In genomic region chr10:98270786-98271185, GRCh38 we compare ENCODE assay signal across 26 cellular contexts. TPM values are rescaled to one million over a fixed set of nuclear protein-coding genes. Genes with fewer than 3 reads are reported as not detected.
DNase-seq lines count a peak whose midpoint lies in the region; ATAC-seq, FAIRE-seq and TF ChIP-seq lines count a peak whose summit lies in the region.
"Had no signal": no experiment of that assay in that cellular context is flagged by ENCODE, and none has a peak within 500 bp of the region (broad histone marks: within the 10 kb centered on the region; RNA-seq: fewer than 3 reads in every experiment).

No MANE protein-coding gene starts in this region.

- H3K4me3 ChIP-seq in BLaER1 = no peak overlapping the region
- H3K4me3 ChIP-seq in IMR-90 (ENCODE audit: insufficient read depth, low read depth, low read length) = no peak overlapping the region
- H3K4me3 ChIP-seq in H1 (ENCODE audit: extremely low read depth in 1 of 4, insufficient read depth in 2 of 4, low read depth in 3 of 4, low read length in 4 of 4) = no peak overlapping the region
- H3K4me3 ChIP-seq in neuronal stem cell (ENCODE audit: low read length in 2 of 2) = no peak overlapping the region
- H3K4me3 ChIP-seq in colonic mucosa = no peak overlapping the region
- H3K4me3 ChIP-seq: GM12878 had no signal

- H3K79me1 ChIP-seq in IMR-90 (ENCODE audit: low read depth in 1 of 2, low read length in 2 of 2) (peaks cover 0 to 5% of the 10 kb centered on the region in 2 experiments; a peak in 1 of 4 replicates), H1 (ENCODE audit: low read depth, low read length) (no peaks in the 10 kb centered on the region), neuronal stem cell (ENCODE audit: low read depth, low read length) (no peaks in the 10 kb centered on the region)

- TF ChIP-seq RAD21 in IMR-90 (IDR thresholded peaks at IDR 0.05; ENCODE audit: low read length) (no peak), H1 (IDR thresholded peaks at IDR 0.05 in 1 of 2, conservative IDR thresholded peaks at IDR 0.05 in 1 of 2; ENCODE audit: low read depth in 2 of 2, low read length in 2 of 2) (no peak)

- H2BK15ac ChIP-seq in IMR-90 (ENCODE audit: low read depth, low read length) (peak overlapping the region; percentile 87; the same call in 1 of the 3 replicates), H1 (ENCODE audit: low read length) (no peak overlapping the region), neuronal stem cell (ENCODE audit: low read length) (no peak overlapping the region)

- H3K9me1 ChIP-seq in IMR-90 (ENCODE audit: insufficient read depth, low read length) = peaks cover 15% of the 10 kb centered on the region

- H3K36me3 ChIP-seq in BLaER1 = no peaks in the 10 kb centered on the region
- H3K36me3 ChIP-seq in IMR-90 (ENCODE audit: control insufficient read depth, insufficient read depth, low read length) = no peaks in the 10 kb centered on the region
- no peaks in the 10 kb centered on the region for H3K36me3 ChIP-seq in H1 (ENCODE audit: control insufficient read depth in 2 of 4, insufficient read depth in 4 of 4, low read length in 3 of 4)
- H3K36me3 ChIP-seq in neuronal stem cell (replicated peaks in 1 of 2; ENCODE audit: control insufficient read depth in 2 of 2, insufficient read depth in 2 of 2, low read length in 2 of 2) = no peaks in the 10 kb centered on the region
- H3K36me3 ChIP-seq in colonic mucosa = no peaks in the 10 kb centered on the region

- TF ChIP-seq EP300 in H1 (IDR thresholded peaks at IDR 0.05; ENCODE audit: borderline replicate concordance in 1 of 2, low read depth in 2 of 2, low read length in 2 of 2) = no peak

- no peak for TF ChIP-seq CTCF in IMR-90 (conservative IDR thresholded peaks at IDR 0.05; ENCODE audit: low read depth, low read length)
- no peak for TF ChIP-seq CTCF in H1 (IDR thresholded peaks at IDR 0.05; ENCODE audit: control extremely low read depth in 1 of 3, insufficient read depth in 1 of 3, low read depth in 1 of 3, low read length in 3 of 3)
- TF ChIP-seq CTCF in colonic mucosa (IDR thresholded peaks at IDR 0.05) = no peak

- TF ChIP-seq POLR2A in IMR-90 (IDR thresholded peaks at IDR 0.05; ENCODE audit: low read depth, low read length) = no peak
- TF ChIP-seq POLR2A in H1 (IDR thresholded peaks at IDR 0.05; ENCODE audit: control extremely low read depth in 1 of 2, low read depth in 2 of 2, low read length in 2 of 2) = no peak
- TF ChIP-seq POLR2A in erythroblast (IDR thresholded peaks at IDR 0.05; ENCODE audit: low read length) = no peak

- WGBS in IMR-90 (ENCODE audit: extremely low coverage in 2 of 2, insufficient read length in 1 of 2), 2 experiments = no CpG with 5 or more reads among the region's 2 CpGs
- WGBS in H1 (ENCODE audit: extremely low coverage in 1 of 2, insufficient coverage in 1 of 2, insufficient read length in 1 of 2, insufficient replicate concordance in 2 of 2, low coverage in 1 of 2, low lambda C conversion rate in 2 of 2, missing lambda C conversion rate in 1 of 2), 2 experiments = 86% methylated on average over 2 of the region's 2 CpGs; no CpG with 5 or more reads in 1 of the 2 experiments
- WGBS in neuronal stem cell (ENCODE audit: extremely low coverage in 2 of 2, insufficient read length in 2 of 2, insufficient replicate concordance in 1 of 2), 2 donors = no CpG with 5 or more reads among the region's 2 CpGs

- H4K5ac ChIP-seq in IMR-90 (ENCODE audit: low read depth, low read length) (no peak overlapping the region), H1 (ENCODE audit: insufficient read length, low read depth, low read length) (no peak overlapping the region)

- ATAC-seq in IMR-90 (ENCODE audit: low read depth) (no peak), HG03196 (IDR thresholded peaks at IDR 0.05; ENCODE audit: unreplicated experiment) (no peak)
- ATAC-seq: CD8-positive, alpha-beta T cell; GM12878 had no signal

- peak overlapping the region; percentile 62; the same call in 1 of the 2 replicates for H2BK12ac ChIP-seq in H1 (ENCODE audit: low read depth, low read length)
- H2BK12ac ChIP-seq in neuronal stem cell (ENCODE audit: low read length) = no peak overlapping the region

- H3K27ac ChIP-seq in BLaER1 (no peak overlapping the region), IMR-90 (ENCODE audit: insufficient read depth, low read length) (no peak overlapping the region), H1 (ENCODE audit: low read depth, low read length) (no peak overlapping the region), neuronal stem cell (replicated peaks; ENCODE audit: low read length) (no peak overlapping the region), colonic mucosa (no peak overlapping the region)
- H3K27ac ChIP-seq: C4-2B, HL-60 had no signal

- H2BK120ac ChIP-seq in IMR-90 (ENCODE audit: low read depth, low read length) = peak overlapping the region; percentile 93
- no peak overlapping the region for H2BK120ac ChIP-seq in H1 (replicated peaks; ENCODE audit: low read depth, low read length)
- H2BK120ac ChIP-seq in neuronal stem cell (ENCODE audit: low read depth, low read length) = no peak overlapping the region

- DNase-seq in IMR-90 = no peak
- DNase-seq in H1 (ENCODE audit: low read depth in 1 of 2, low spot score in 2 of 2) = no peak
- DNase-seq in neuronal stem cell (ENCODE audit: low spot score) = no peak
- DNase-seq in erythroblast (lab: John Stamatoyannopoulos, UW) = no peak
- no peak for DNase-seq in effector CD4-positive, alpha-beta T cell
- no peak for DNase-seq in colonic mucosa
- DNase-seq: CD8-positive, alpha-beta T cell; EL; GDM1; Karpas-422; NCI-H1092 treated with DMSO at 0.1 percent for 48 hours; NCI-H1436; NCI-H187; NCI-H2081 treated with DMSO at 0.1 percent for 48 hours; NCI-H2171 treated with DMSO at 0.1 percent for 48 hours; NCI-H524; NK-92 treated with Interleukin-12 subunit alpha and Interleukin-12 subunit beta, amount 100 ng/mL, for 24 hours; SK-N-SH; SW 1271 had no signal

- H4K91ac ChIP-seq in IMR-90 (ENCODE audit: insufficient read depth, low read depth, low read length) (no peak overlapping the region), H1 (replicated peaks; ENCODE audit: insufficient read length, low read length) (peak overlapping the region; percentile 40), neuronal stem cell (ENCODE audit: low read depth, low read length, poor library complexity) (no peak overlapping the region)

- H3K56ac ChIP-seq in IMR-90 (ENCODE audit: extremely low read depth, insufficient read depth, low read length) (no peak overlapping the region), H1 (replicated peaks; ENCODE audit: insufficient read length, low read depth, low read length) (no peak overlapping the region)

- H3K4me2 ChIP-seq in BLaER1 (peak overlapping the region; percentile 88), IMR-90 (ENCODE audit: low read depth, low read length) (no peak overlapping the region), H1 (ENCODE audit: insufficient read depth in 1 of 2, low read depth in 2 of 2, low read length in 2 of 2) (no peak overlapping the region; a peak in 1 of 4 replicates), neuronal stem cell (ENCODE audit: insufficient read depth, low read length, poor library complexity, severe bottlenecking) (no peak overlapping the region)
- H3K4me2 ChIP-seq: SK-N-SH had no signal

- no peaks in the 10 kb centered on the region for H3K79me2 ChIP-seq in H1 (ENCODE audit: control insufficient read depth in 1 of 2, insufficient read depth in 2 of 2, low read length in 2 of 2)

- H3K18ac ChIP-seq in IMR-90 (ENCODE audit: low read depth, low read length) (no peak overlapping the region), H1 (ENCODE audit: extremely low read depth, low read length) (no peak overlapping the region), neuronal stem cell (ENCODE audit: low read length) (peak overlapping the region; percentile 4)

- in situ Hi-C loops in IMR-90 (cut with MboI; ENCODE audit: low sequenced_read_pairs) = no loop called here

- no peaks in the 10 kb centered on the region for H3K27me3 ChIP-seq in BLaER1
- H3K27me3 ChIP-seq in IMR-90 (ENCODE audit: control insufficient read depth, insufficient read depth, low read length) = peaks cover 10% of the 10 kb centered on the region
- H3K27me3 ChIP-seq in H1 (replicated peaks in 1 of 4; ENCODE audit: control insufficient read depth in 3 of 4, extremely low read depth in 1 of 4, insufficient read depth in 3 of 4, low read length in 3 of 4) = peaks cover 0 to 12% (median 5%) of the 10 kb centered on the region in 4 experiments; a peak in 4 of 7 replicates
- peaks cover 0 to 23% (median 2%) of the 10 kb centered on the region in 3 experiments for H3K27me3 ChIP-seq in neuronal stem cell (ENCODE audit: control insufficient read depth in 3 of 3, insufficient read depth in 3 of 3, low read depth in 1 of 3, low read length in 3 of 3)
- H3K27me3 ChIP-seq in colonic mucosa = peaks cover 20% of the 10 kb centered on the region

- H4K20me1 ChIP-seq in BLaER1 (no peaks in the 10 kb centered on the region), IMR-90 (ENCODE audit: insufficient read depth, low read length) (no peaks in the 10 kb centered on the region), H1 (replicated peaks in 1 of 2; ENCODE audit: control insufficient read depth in 1 of 2, insufficient read depth in 2 of 2, low read length in 2 of 2) (no peaks in the 10 kb centered on the region)

- peak overlapping the region; percentile 89 for H2AK5ac ChIP-seq in IMR-90 (ENCODE audit: low read depth, low read length)
- no peak overlapping the region for H2AK5ac ChIP-seq in H1 (ENCODE audit: low read depth, low read length)
- H2AK5ac ChIP-seq in neuronal stem cell (ENCODE audit: low read depth, low read length) = peak overlapping the region; percentile 9

- H3K14ac ChIP-seq in IMR-90 (replicated peaks; ENCODE audit: low read depth, low read length) = 0 out of 2 replicates have a peak overlapping the region, but pooled peaks have one; percentile 1
- no peak overlapping the region for H3K14ac ChIP-seq in H1 (ENCODE audit: insufficient read length)
- H3K14ac ChIP-seq in neuronal stem cell (ENCODE audit: low read length) = no peak overlapping the region

- no TSS peak for BruUV-seq in IMR-90 (replicated peaks; lab: Mats Ljungman, UMichigan)

- POLR2A ChIA-PET in IMR-90 (lab: Charles Lee; ENCODE audit: unreplicated experiment) (no interaction called here), H1 (lab: Charles Lee; ENCODE audit: partially characterized antibody) (no interaction called here)

- peaks cover 2% of the 10 kb centered on the region; the same call in 1 of the 2 replicates for H3K23me2 ChIP-seq in H1 (ENCODE audit: low read depth, low read length)

- no peak for FAIRE-seq in H1 (lab: Jason Lieb, UNC)
- FAIRE-seq: A204.1, GM12878 had no signal

- H3K4me1 ChIP-seq in BLaER1 (peaks cover 68% of the 10 kb centered on the region), IMR-90 (ENCODE audit: control insufficient read depth, insufficient read depth, low read length) (peaks cover 22% of the 10 kb centered on the region), H1 (replicated peaks in 1 of 4; ENCODE audit: control insufficient read depth in 3 of 4, insufficient read depth in 4 of 4, low read length in 3 of 4) (peaks cover 0 to 16% (median 9%) of the 10 kb centered on the region in 4 experiments; a peak in 6 of 7 replicates), neuronal stem cell (ENCODE audit: control insufficient read depth in 2 of 2, insufficient read depth in 1 of 2, low read depth in 1 of 2, low read length in 2 of 2) (peaks cover 9 to 30% of the 10 kb centered on the region in 2 donors), colonic mucosa (no peaks in the 10 kb centered on the region)

- H4K8ac ChIP-seq in IMR-90 (ENCODE audit: low read depth in 2 of 2, low read length in 2 of 2) (no peak overlapping the region), H1 (ENCODE audit: extremely low read depth, insufficient read depth, low read length) (no peak overlapping the region), neuronal stem cell (ENCODE audit: low read depth, low read length) (no peak overlapping the region)

- CTCF ChIA-PET in IMR-90 (lab: Yijun Ruan, JAX) (interaction anchor here (1.3 to 1.7 kb wide), 2 partner anchors 18 to 38 kb away, joined by 3 to 5 read pairs; no protein-coding TSS in a partner anchor), H1 (lab: Charles Lee; ENCODE audit: partially characterized antibody) (interaction anchor here (0.8 to 3.8 kb wide), 6 partner anchors 8 to 99 kb away, joined by 3 to 24 read pairs (median 7); no protein-coding TSS in a partner anchor)

- H3K4ac ChIP-seq in IMR-90 (ENCODE audit: low read depth, low read length) (peak overlapping the region; percentile 94), H1 (replicated peaks; ENCODE audit: insufficient read length, low read depth, low read length) (no peak overlapping the region), neuronal stem cell (ENCODE audit: low read length) (no peak overlapping the region)

- H3K9me3 ChIP-seq in BLaER1 = no peaks in the 10 kb centered on the region
- no peaks in the 10 kb centered on the region; the same call in 1 of the 2 replicates for H3K9me3 ChIP-seq in IMR-90 (ENCODE audit: control insufficient read depth, insufficient read depth, low read length)
- no peaks in the 10 kb centered on the region for H3K9me3 ChIP-seq in H1 (ENCODE audit: insufficient read depth in 2 of 2, low read depth in 1 of 2, low read length in 1 of 2)
- no peaks in the 10 kb centered on the region for H3K9me3 ChIP-seq in neuronal stem cell (replicated peaks in 1 of 2; ENCODE audit: control insufficient read depth in 2 of 2, insufficient read depth in 1 of 2, low read depth in 1 of 2, low read length in 2 of 2)
- H3K9me3 ChIP-seq in colonic mucosa = no peaks in the 10 kb centered on the region
- H3K9me3 ChIP-seq: Caco-2, SK-N-SH had no signal

- H2BK20ac ChIP-seq in IMR-90 (ENCODE audit: low read depth, low read length) = peak overlapping the region; percentile 55
- H2BK20ac ChIP-seq in H1 (ENCODE audit: low read length) = no peak overlapping the region

- H3K9ac ChIP-seq in BLaER1 = no peak overlapping the region
- no peak overlapping the region for H3K9ac ChIP-seq in IMR-90 (ENCODE audit: low read depth, low read length)
- no peak overlapping the region for H3K9ac ChIP-seq in H1 (replicated peaks in 1 of 4; ENCODE audit: extremely low read depth in 1 of 4, low read depth in 3 of 4, low read length in 3 of 4)
- H3K9ac ChIP-seq in neuronal stem cell (ENCODE audit: low read depth, low read length, poor library complexity) = no peak overlapping the region
- H3K9ac ChIP-seq in colonic mucosa (ENCODE audit: low read depth in 2 of 2, low read length in 2 of 2) = no peak overlapping the region
- H3K9ac ChIP-seq: SK-N-SH had no signal

- H2AFZ ChIP-seq in IMR-90 (replicated peaks; ENCODE audit: low read length, poor library complexity) = peak overlapping the region; percentile 66
- H2AFZ ChIP-seq in H1 (ENCODE audit: low read length) = no peak overlapping the region
- no peak overlapping the region for H2AFZ ChIP-seq in neuronal stem cell (ENCODE audit: low read length)

- dilution Hi-C loops in IMR-90 (cut with HindIII; ENCODE audit: low sequenced_read_pairs, unreplicated experiment) = no loop called here

- H2BK5ac ChIP-seq in IMR-90 (ENCODE audit: low read depth, low read length, poor library complexity, severe bottlenecking) (no peak overlapping the region), H1 (ENCODE audit: low read depth, low read length) (no peak overlapping the region), neuronal stem cell (ENCODE audit: low read length) (no peak overlapping the region)

- intact Hi-C loops in IMR-90 (cut with micrococcal nuclease) (no loop called here), colonic mucosa (cut with DNase I) (no loop called here)

- H3K23ac ChIP-seq in IMR-90 (ENCODE audit: low read depth, low read length) = no peak overlapping the region
- H3K23ac ChIP-seq in H1 (ENCODE audit: insufficient read length) = no peak overlapping the region
- H3K23ac ChIP-seq in neuronal stem cell (ENCODE audit: low read depth, low read length, poor library complexity) = peak overlapping the region; percentile 25

- no peak overlapping the region for H2AK9ac ChIP-seq in IMR-90 (replicated peaks; ENCODE audit: low read depth, low read length, poor library complexity)

RNA-seq across cellular contexts. Expression of gene LOXL4, which starts 2.8 kb away (rescaled TPM):
- total RNA-seq in IMR-90 (2012; rRNA removed) (17.5 and 20.8 TPM in 2 replicates), colonic mucosa (1 to 10 TPM in 1 of 2 donors, under 1 TPM in 1; 0.32 to 1.6 TPM)
- polyA plus RNA-seq in IMR-90 (2012; rRNA removed) (24.9 and 26.7 TPM in 2 replicates), H1 (2011; rRNA removed) (0.27 and 0.42 TPM in 2 replicates)
- 26.8 and 38.4 TPM in 2 replicates for polyA plus RNA-seq in IMR-90 (2012; cell fraction: cytosol; rRNA removed)
- 30.8 and 37.2 TPM in 2 replicates for polyA plus RNA-seq in IMR-90 (2012; cell fraction: nucleus; rRNA removed; ENCODE audit: low replicate concordance)
- 0.13 and 0.42 TPM in 2 replicates for total RNA-seq in H1 (2021; fragmentation: NEBNext Ultra II Directional; extraction: Animal tissue kit (Norgen Biotek cat#: 25700))
- 0.31 TPM for polyA plus RNA-seq in H1 (2011; cell fraction: cytosol; rRNA removed)
- polyA plus RNA-seq in H1 (2011; cell fraction: nucleus; rRNA removed) = 0.90 TPM
- 0.23 to 0.35 TPM (median 0.30 TPM) in 4 replicates for polyA plus RNA-seq in H1 (2012, experiment 1 of 2)
- polyA plus RNA-seq in H1 (2012, experiment 2 of 2) = 0.14 TPM
- 0.30 TPM for polyA plus RNA-seq in H1 (2013, experiment 1 of 2)
- 0.22 TPM for polyA plus RNA-seq in H1 (2013, experiment 2 of 2)
- polyA minus RNA-seq in H1 (2011; rRNA and poly(A)+ RNA removed) = 0.28 and 0.39 TPM in 2 replicates
- polyA minus RNA-seq in H1 (2011; cell fraction: cytosol; rRNA and poly(A)+ RNA removed) = not detected
- polyA minus RNA-seq in H1 (2011; cell fraction: nucleus; rRNA and poly(A)+ RNA removed) = not detected
- 1.9 TPM for polyA plus RNA-seq in neuronal stem cell (2013, experiment 1 of 2)
- 1.9 TPM for polyA plus RNA-seq in neuronal stem cell (2013, experiment 2 of 2)
